In genomic region chr1:95863086-95863485, GRCh38 we compare ENCODE assay signal across 23 cellular contexts.
"Had no signal": no experiment of that assay in that cellular context is flagged by ENCODE, and none has a peak within 500 bp of the region (broad histone marks: within the 10 kb centered on the region; RNA-seq: fewer than 3 reads in every experiment).

No MANE protein-coding gene starts in this region.

- H3K27me3 ChIP-seq: colonic mucosa, dorsolateral prefrontal cortex, esophagus muscularis mucosa, esophagus squamous epithelium, foreskin keratinocyte, gastrocnemius medialis, gastroesophageal sphincter, heart left ventricle, heart right ventricle had no signal

- H3K36me3 ChIP-seq: colonic mucosa, esophagus muscularis mucosa, esophagus squamous epithelium, gastrocnemius medialis, gastroesophageal sphincter, heart left ventricle, heart right ventricle had no signal

- H3K4me3 ChIP-seq: colonic mucosa, coronary artery, dorsolateral prefrontal cortex, esophagus muscularis mucosa, esophagus squamous epithelium, gastrocnemius medialis, gastroesophageal sphincter, heart left ventricle, heart right ventricle had no signal

- DNase-seq: colonic mucosa; cortex of kidney; dermis blood vessel endothelial cell; dorsolateral prefrontal cortex; effector CD4-positive, alpha-beta T cell; effector CD8-positive, alpha-beta T cell; effector memory CD4-positive, alpha-beta T cell; effector memory CD8-positive, alpha-beta T cell; endodermal cell; erythroblast; esophagus squamous epithelium; foreskin fibroblast; foreskin keratinocyte; foreskin melanocyte; gastrocnemius medialis; glutamatergic neuron; head of caudate nucleus; heart left ventricle; heart right ventricle had no signal

- H3K4me1 ChIP-seq: colonic mucosa, esophagus muscularis mucosa, esophagus squamous epithelium, foreskin keratinocyte, gastrocnemius medialis, gastroesophageal sphincter, heart left ventricle, heart right ventricle had no signal

- H3K9me3 ChIP-seq: colonic mucosa, esophagus muscularis mucosa, esophagus squamous epithelium, gastrocnemius medialis, gastroesophageal sphincter, heart right ventricle had no signal

- H3K27ac ChIP-seq: colonic mucosa, coronary artery, dorsolateral prefrontal cortex, epithelial cell of prostate, esophagus muscularis mucosa, esophagus squamous epithelium, foreskin keratinocyte, gastrocnemius medialis, gastroesophageal sphincter, heart left ventricle, heart right ventricle had no signal
